In the genomic region with DNA sequence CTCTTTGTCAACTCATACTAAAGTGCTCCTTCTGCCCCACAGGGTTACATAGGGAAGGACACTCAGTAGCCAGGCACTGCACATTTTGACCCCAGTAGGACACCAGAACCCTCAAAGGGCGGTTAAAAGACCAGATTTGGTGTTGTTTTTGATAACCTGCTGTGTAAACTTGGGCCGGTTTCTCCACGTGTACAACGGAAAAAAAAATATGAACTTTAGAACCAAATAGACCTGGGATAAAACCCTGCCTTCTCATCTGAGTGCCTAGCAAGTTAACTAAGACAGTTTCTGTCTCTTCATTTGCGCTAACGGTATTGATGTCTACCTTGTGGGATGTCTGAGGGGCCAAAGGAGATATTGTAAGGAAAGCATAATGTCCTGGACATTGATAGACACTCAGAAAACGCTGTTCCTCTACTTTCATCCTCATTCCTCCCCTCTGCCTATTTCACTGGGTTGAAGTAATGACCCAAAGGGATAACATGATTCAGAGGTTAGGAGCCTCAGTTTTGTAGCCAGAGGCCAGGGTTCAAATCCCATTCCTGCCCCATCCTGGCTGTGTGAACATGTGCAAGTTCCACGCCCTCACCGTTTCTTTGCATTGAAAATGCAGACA, we compare ENCODE assay signal across 15 cellular contexts.
"Had no signal": no experiment of that assay in that cellular context is flagged by ENCODE, and none has a peak within 500 bp of the region (broad histone marks: within the 10 kb centered on the region; RNA-seq: fewer than 3 reads in every experiment).

No MANE protein-coding gene starts in this region.

- H3K36me3 ChIP-seq: adrenal gland, gastroesophageal sphincter, ovary, suprapubic skin had no signal

- DNase-seq: activated CD4-positive, alpha-beta memory T cell treated with anti-CD3 and anti-CD28 coated beads for 36 hours; activated CD4-positive, CD25-positive, alpha-beta regulatory T cell treated with anti-CD3 and anti-CD28 coated beads, Interleukin-2, amount 50 U/mL, for 72 hours; activated T-cell treated with anti-CD3 and anti-CD28 coated beads, Interleukin-2, amount 50 U/mL, for 4 hours; adrenal gland; cortex of kidney; effector memory CD8-positive, alpha-beta T cell; ovary; stimulated activated CD4-positive, alpha-beta T cell treated with anti-CD3 and anti-CD28 coated beads, Interleukin-4, amount 100 ng/mL, for 1 hour; stimulated activated CD8-positive, alpha-beta memory T cell treated with anti-CD3 and anti-CD28 coated beads, Interleukin-4, amount 100 ng/mL, for 48 hours; stimulated activated naive CD8-positive, alpha-beta T cell treated with anti-CD3 and anti-CD28 coated beads, Interleukin-15, Interleukin-2, amounts not matched to agents 100 U/mL and 50 U/mL, for 24 hours had no signal

- H3K27ac Mint-ChIP-seq: type B pancreatic cell had no signal

- ATAC-seq: activated T-cell treated with anti-CD3 and anti-CD28 coated beads, Interleukin-2, amount 50 U/mL, for 4 hours; effector memory CD8-positive, alpha-beta T cell; gastroesophageal sphincter; stimulated activated naive CD8-positive, alpha-beta T cell treated with anti-CD3 and anti-CD28 coated beads, Interleukin-15, Interleukin-2, amounts not matched to agents 100 U/mL and 50 U/mL, for 24 hours had no signal

- H3K4me1 ChIP-seq: adrenal gland, suprapubic skin had no signal

- H3K27me3 Mint-ChIP-seq: activated CD4-positive, alpha-beta memory T cell treated with anti-CD3 and anti-CD28 coated beads for 36 hours; effector memory CD8-positive, alpha-beta T cell had no signal

- H3K9me3 ChIP-seq: adrenal gland, gastroesophageal sphincter, ovary, suprapubic skin had no signal

- H3K4me3 ChIP-seq: adrenal gland, gastroesophageal sphincter, lung, ovary, suprapubic skin had no signal

- H3K27ac ChIP-seq: adrenal gland, gastroesophageal sphincter, ovary, suprapubic skin had no signal

- H3K27me3 ChIP-seq: adrenal gland, gastroesophageal sphincter, ovary, suprapubic skin had no signal

- H3K36me3 Mint-ChIP-seq: activated CD4-positive, alpha-beta memory T cell treated with anti-CD3 and anti-CD28 coated beads for 36 hours had no signal

- H3K4me3 Mint-ChIP-seq: activated CD4-positive, alpha-beta memory T cell treated with anti-CD3 and anti-CD28 coated beads for 36 hours; activated T-cell treated with anti-CD3 and anti-CD28 coated beads, Interleukin-2, amount 50 U/mL, for 4 hours; nephron; type B pancreatic cell had no signal

- H3K9me3 Mint-ChIP-seq: activated CD4-positive, alpha-beta memory T cell treated with anti-CD3 and anti-CD28 coated beads for 36 hours; activated T-cell treated with anti-CD3 and anti-CD28 coated beads, Interleukin-2, amount 50 U/mL, for 4 hours; effector memory CD8-positive, alpha-beta T cell; nephron; type B pancreatic cell had no signal
